ENCODE assay signal across 33 cellular contexts in genomic region chr2:46610014-46610413, GRCh38.
"Had no signal": no experiment of that assay in that cellular context is flagged by ENCODE, and none has a peak within 500 bp of the region (broad histone marks: within the 10 kb centered on the region; RNA-seq: fewer than 3 reads in every experiment).

No MANE protein-coding gene starts in this region.

- H3K27ac Mint-ChIP-seq: activated B cell treated with CpG ODN at 0.5 μM for 24 hours; activated CD4-positive, alpha-beta memory T cell treated with anti-CD3 and anti-CD28 coated beads for 36 hours; activated CD4-positive, alpha-beta T cell treated with anti-CD3 and anti-CD28 coated beads for 36 hours; activated CD8-positive, alpha-beta T cell treated with anti-CD3 and anti-CD28 coated beads for 36 hours; activated naive CD4-positive, alpha-beta T cell treated with anti-CD3 and anti-CD28 coated beads for 36 hours; activated naive CD4-positive, alpha-beta T cell treated with anti-CD3 and anti-CD28 coated beads, Interleukin-2, amount 50 U/mL, for 72 hours; activated naive CD8-positive, alpha-beta T cell treated with anti-CD3 and anti-CD28 coated beads for 36 hours; activated T-cell treated with anti-CD3 and anti-CD28 coated beads, Interleukin-2, amount 50 U/mL, for 72 hours; activated T-helper 1 cell treated with anti-CD3 and anti-CD28 coated beads, Interleukin-12 subunit alpha, Interleukin-12 subunit beta, Interleukin-2, Interleukin-4 antibody, amounts not matched to agents 30 ng/mL and 10 ng/mL and 1 ng/mL, durations not matched to agents 14 hours and 24 hours and 36 hours; activated T-helper 17 cell treated with anti-CD3 and anti-CD28 coated beads, Interleukin-2, amount 50 U/mL, for 72 hours; T-helper 1 cell treated with Interleukin-12 subunit alpha and Interleukin-12 subunit beta and Interleukin-4 antibody, amounts not matched to agents 30 μg/mL and 1 μg/mL, for 36 hours; T-helper 2 cell treated with Interferon-gamma antibody and Interleukin-4, amounts not matched to agents 5 μg/mL and 100 μg/mL, for 36 hours had no signal

- H3K4me3 Mint-ChIP-seq: activated B cell treated with CpG ODN at 0.5 μM for 24 hours; activated CD4-positive, alpha-beta memory T cell treated with anti-CD3 and anti-CD28 coated beads for 36 hours; activated CD4-positive, alpha-beta T cell treated with anti-CD3 and anti-CD28 coated beads for 36 hours; activated CD8-positive, alpha-beta T cell treated with anti-CD3 and anti-CD28 coated beads for 36 hours; activated naive CD4-positive, alpha-beta T cell treated with anti-CD3 and anti-CD28 coated beads for 36 hours; activated naive CD8-positive, alpha-beta T cell treated with anti-CD3 and anti-CD28 coated beads for 36 hours; activated T-cell treated with anti-CD3 and anti-CD28 coated beads, Interleukin-2, amount 50 U/mL, for 4 hours; activated T-cell treated with anti-CD3 and anti-CD28 coated beads, Interleukin-2, amount 50 U/mL, for 72 hours; activated T-helper 1 cell treated with anti-CD3 and anti-CD28 coated beads, Interleukin-12 subunit alpha, Interleukin-12 subunit beta, Interleukin-2, Interleukin-4 antibody, amounts not matched to agents 30 ng/mL and 10 ng/mL and 1 ng/mL, durations not matched to agents 14 hours and 24 hours and 36 hours; activated T-helper 17 cell treated with anti-CD3 and anti-CD28 coated beads, Interleukin-2, amount 50 U/mL, for 72 hours; T-helper 1 cell treated with Interleukin-12 subunit alpha and Interleukin-12 subunit beta and Interleukin-4 antibody, amounts not matched to agents 30 μg/mL and 1 μg/mL, for 36 hours; T-helper 2 cell treated with Interferon-gamma antibody and Interleukin-4, amounts not matched to agents 5 μg/mL and 100 μg/mL, for 36 hours had no signal

- H3K4me1 Mint-ChIP-seq: activated T-helper 17 cell treated with anti-CD3 and anti-CD28 coated beads, Interleukin-2, amount 50 U/mL, for 72 hours had no signal

- DNase-seq: activated B cell treated with CpG ODN at 0.5 μM for 24 hours; activated CD4-positive, alpha-beta memory T cell treated with anti-CD3 and anti-CD28 coated beads for 36 hours; activated CD4-positive, alpha-beta T cell treated with anti-CD3 and anti-CD28 coated beads for 36 hours; activated CD4-positive, alpha-beta T cell treated with anti-CD3 and anti-CD28 coated beads for 48 hours; activated CD4-positive, alpha-beta T cell treated with anti-CD3 and anti-CD28 coated beads, Interleukin-2, amount 50 U/mL, for 1 hour; activated CD4-positive, alpha-beta T cell treated with anti-CD3 and anti-CD28 coated beads, Interleukin-2, amount 50 U/mL, for 4 hours; activated CD4-positive, CD25-positive, alpha-beta regulatory T cell treated with anti-CD3 and anti-CD28 coated beads, Interleukin-2, amount 50 U/mL, for 72 hours; activated CD8-positive, alpha-beta memory T cell treated with anti-CD3 and anti-CD28 coated beads, Interleukin-2, amount 50 U/mL, for 4 hours; activated CD8-positive, alpha-beta T cell treated with anti-CD3 and anti-CD28 coated beads for 36 hours; activated effector memory CD4-positive, alpha-beta T cell treated with anti-CD3 and anti-CD28 coated beads, Interleukin-2, amount 50 U/mL, for 16 hours; activated gamma-delta T cell treated with Interleukin-2 at 50 U/mL for 16 hours; activated naive CD4-positive, alpha-beta T cell; activated naive CD4-positive, alpha-beta T cell treated with anti-CD3 and anti-CD28 coated beads for 36 hours; activated naive CD4-positive, alpha-beta T cell treated with anti-CD3 and anti-CD28 coated beads, Interleukin-2, amount 50 U/mL, for 16 hours; activated naive CD8-positive, alpha-beta T cell treated with anti-CD3 and anti-CD28 coated beads for 36 hours; activated T-cell treated with anti-CD3 and anti-CD28 coated beads for 4 hours; activated T-cell treated with anti-CD3 and anti-CD28 coated beads, Interleukin-2, amount 50 U/mL, for 1 hour; activated T-cell treated with anti-CD3 and anti-CD28 coated beads, Interleukin-2, amount 50 U/mL, for 4 hours; activated T-cell treated with anti-CD3 and anti-CD28 coated beads, Interleukin-2, amount 50 U/mL, for 72 hours; adrenal gland; amniotic stem cell; aorta; body of pancreas; brain microvascular endothelial cell; central memory CD4-positive, alpha-beta T cell; T-helper 1 cell; T-helper 2 cell; T-helper 9 cell had no signal

- H3K27me3 Mint-ChIP-seq: activated B cell treated with CpG ODN at 0.5 μM for 24 hours; activated CD4-positive, alpha-beta memory T cell treated with anti-CD3 and anti-CD28 coated beads for 36 hours; activated CD4-positive, alpha-beta T cell treated with anti-CD3 and anti-CD28 coated beads for 36 hours; activated CD8-positive, alpha-beta T cell treated with anti-CD3 and anti-CD28 coated beads for 36 hours; activated naive CD8-positive, alpha-beta T cell treated with anti-CD3 and anti-CD28 coated beads for 36 hours; activated T-helper 17 cell treated with anti-CD3 and anti-CD28 coated beads, Interleukin-2, amount 50 U/mL, for 72 hours had no signal

- H3K9me3 Mint-ChIP-seq: activated B cell treated with CpG ODN at 0.5 μM for 24 hours; activated CD4-positive, alpha-beta memory T cell treated with anti-CD3 and anti-CD28 coated beads for 36 hours; activated CD8-positive, alpha-beta T cell treated with anti-CD3 and anti-CD28 coated beads for 36 hours; activated naive CD4-positive, alpha-beta T cell treated with anti-CD3 and anti-CD28 coated beads for 36 hours; activated naive CD4-positive, alpha-beta T cell treated with anti-CD3 and anti-CD28 coated beads, Interleukin-2, amount 50 U/mL, for 72 hours; activated naive CD8-positive, alpha-beta T cell treated with anti-CD3 and anti-CD28 coated beads for 36 hours; activated T-cell treated with anti-CD3 and anti-CD28 coated beads, Interleukin-2, amount 50 U/mL, for 4 hours; activated T-cell treated with anti-CD3 and anti-CD28 coated beads, Interleukin-2, amount 50 U/mL, for 72 hours; activated T-helper 1 cell treated with anti-CD3 and anti-CD28 coated beads, Interleukin-12 subunit alpha, Interleukin-12 subunit beta, Interleukin-2, Interleukin-4 antibody, amounts not matched to agents 30 ng/mL and 10 ng/mL and 1 ng/mL, durations not matched to agents 14 hours and 24 hours and 36 hours; activated T-helper 17 cell treated with anti-CD3 and anti-CD28 coated beads, Interleukin-2, amount 50 U/mL, for 72 hours; T-helper 1 cell treated with Interleukin-12 subunit alpha and Interleukin-12 subunit beta and Interleukin-4 antibody, amounts not matched to agents 30 μg/mL and 1 μg/mL, for 36 hours; T-helper 2 cell treated with Interferon-gamma antibody and Interleukin-4, amounts not matched to agents 5 μg/mL and 100 μg/mL, for 36 hours had no signal
